1 cellular context compared by ENCODE assay signal in the genomic region with DNA sequence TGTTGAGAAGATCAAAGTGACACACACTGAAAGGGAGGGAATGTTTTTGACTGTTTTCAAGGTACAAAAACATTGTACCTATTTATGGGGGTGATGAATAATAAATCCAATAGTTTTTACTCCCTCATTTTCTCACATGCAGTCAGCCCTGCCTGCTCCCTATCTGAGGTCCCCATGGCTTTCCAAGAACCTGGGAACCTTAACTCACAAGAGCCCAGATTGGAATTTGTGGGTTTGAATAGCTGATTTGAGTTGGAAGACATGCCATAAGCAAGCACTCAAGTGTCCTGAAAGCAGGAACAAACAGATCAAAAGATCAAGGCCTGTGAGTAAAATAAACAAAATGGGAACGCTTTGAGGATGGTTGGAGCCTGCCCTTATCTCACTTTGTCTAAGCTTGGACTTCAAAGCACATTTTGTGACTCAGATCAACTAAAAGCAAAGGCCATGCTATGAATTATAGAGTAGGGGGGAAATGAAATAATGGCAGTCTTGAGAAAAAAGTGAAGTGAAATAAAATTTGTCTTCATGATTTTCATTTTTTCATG.
TF ChIP-seq lines count a peak whose summit lies in the region.

No MANE protein-coding gene starts in this region.

TF ChIP-seq in HepG2, 621 proteins besides CTCF, POLR2A, EP300 and RAD21 (continued from another document and continues in another):
- TF ChIP-seq, protein P1, sequence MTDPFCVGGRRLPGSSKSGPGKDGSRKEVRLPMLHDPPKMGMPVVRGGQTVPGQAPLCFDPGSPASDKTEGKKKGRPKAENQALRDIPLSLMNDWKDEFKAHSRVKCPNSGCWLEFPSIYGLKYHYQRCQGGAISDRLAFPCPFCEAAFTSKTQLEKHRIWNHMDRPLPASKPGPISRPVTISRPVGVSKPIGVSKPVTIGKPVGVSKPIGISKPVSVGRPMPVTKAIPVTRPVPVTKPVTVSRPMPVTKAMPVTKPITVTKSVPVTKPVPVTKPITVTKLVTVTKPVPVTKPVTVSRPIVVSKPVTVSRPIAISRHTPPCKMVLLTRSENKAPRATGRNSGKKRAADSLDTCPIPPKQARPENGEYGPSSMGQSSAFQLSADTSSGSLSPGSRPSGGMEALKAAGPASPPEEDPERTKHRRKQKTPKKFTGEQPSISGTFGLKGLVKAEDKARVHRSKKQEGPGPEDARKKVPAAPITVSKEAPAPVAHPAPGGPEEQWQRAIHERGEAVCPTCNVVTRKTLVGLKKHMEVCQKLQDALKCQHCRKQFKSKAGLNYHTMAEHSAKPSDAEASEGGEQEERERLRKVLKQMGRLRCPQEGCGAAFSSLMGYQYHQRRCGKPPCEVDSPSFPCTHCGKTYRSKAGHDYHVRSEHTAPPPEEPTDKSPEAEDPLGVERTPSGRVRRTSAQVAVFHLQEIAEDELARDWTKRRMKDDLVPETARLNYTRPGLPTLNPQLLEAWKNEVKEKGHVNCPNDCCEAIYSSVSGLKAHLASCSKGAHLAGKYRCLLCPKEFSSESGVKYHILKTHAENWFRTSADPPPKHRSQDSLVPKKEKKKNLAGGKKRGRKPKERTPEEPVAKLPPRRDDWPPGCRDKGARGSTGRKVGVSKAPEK (CRISPR knock-in tag; IDR thresholded peaks at IDR 0.05; ENCODE audit: borderline replicate concordance): no peak
- TF ChIP-seq PBX3 (CRISPR knock-in tag; IDR thresholded peaks at IDR 0.05; ENCODE audit: borderline replicate concordance) (no peak), BCL3 (CRISPR knock-in tag; IDR thresholded peaks at IDR 0.05) (no peak), EZH2 (conservative IDR thresholded peaks at IDR 0.05; ENCODE audit: low read depth, low read length) (no peak), GFI1 (CRISPR knock-in tag; IDR thresholded peaks at IDR 0.05; ENCODE audit: borderline replicate concordance) (peak; percentile 92), BHLHE40 (IDR thresholded peaks at IDR 0.05; ENCODE audit: low read length) (0 out of 2 replicates have a peak, but pooled peaks have one; percentile 29), ZBTB42 (CRISPR knock-in tag; IDR thresholded peaks at IDR 0.05) (no peak), TP53 (CRISPR knock-in tag; conservative IDR thresholded peaks at IDR 0.05) (no peak), PHF8 (CRISPR knock-in tag; IDR thresholded peaks at IDR 0.05) (peak; percentile 26; the same call in 1 of the 2 replicates), ZNF484 (CRISPR knock-in tag; IDR thresholded peaks at IDR 0.05; ENCODE audit: borderline replicate concordance, low read depth) (no peak), ZBTB1 (CRISPR knock-in tag; IDR thresholded peaks at IDR 0.05; ENCODE audit: borderline replicate concordance) (no peak), TMF1 (CRISPR knock-in tag; IDR thresholded peaks at IDR 0.05; ENCODE audit: low read depth) (no peak), U2AF1 (optimal IDR thresholded peaks at IDR 0.05; ENCODE audit: low read depth, low read length) (no peak), MYNN (CRISPR knock-in tag; IDR thresholded peaks at IDR 0.05; ENCODE audit: low read depth) (no peak), PREB (CRISPR knock-in tag; IDR thresholded peaks at IDR 0.05) (no peak), BRCA1 (CRISPR knock-in tag; IDR thresholded peaks at IDR 0.05) (no peak), ZSCAN12 (CRISPR knock-in tag; IDR thresholded peaks at IDR 0.05) (no peak), ZNF547 (CRISPR knock-in tag; IDR thresholded peaks at IDR 0.05) (no peak), HES4 (CRISPR knock-in tag; IDR thresholded peaks at IDR 0.05; ENCODE audit: borderline replicate concordance) (no peak), ZNF382 (CRISPR knock-in tag; IDR thresholded peaks at IDR 0.05; ENCODE audit: borderline replicate concordance) (no peak), ZNF180 (CRISPR knock-in tag; IDR thresholded peaks at IDR 0.05; ENCODE audit: borderline replicate concordance, low read depth) (no peak), POLR2G (IDR thresholded peaks at IDR 0.05; ENCODE audit: low read depth, low read length) (no peak), MLLT10 (CRISPR knock-in tag; IDR thresholded peaks at IDR 0.05) (no peak), NCOA5 (CRISPR knock-in tag; IDR thresholded peaks at IDR 0.05) (no peak), ZFP1 (CRISPR knock-in tag; IDR thresholded peaks at IDR 0.05) (no peak; the same call in 1 of the 2 replicates), ZNF274 (CRISPR knock-in tag; IDR thresholded peaks at IDR 0.05) (no peak), FOXP1 (IDR thresholded peaks at IDR 0.05) (no peak), FOXP1 (CRISPR knock-in tag; IDR thresholded peaks at IDR 0.05) (peak; percentile 61), ZIK1 (CRISPR knock-in tag; IDR thresholded peaks at IDR 0.05; ENCODE audit: borderline replicate concordance, low read depth) (no peak), ZMYM2 (CRISPR knock-in tag; IDR thresholded peaks at IDR 0.05) (no peak; the same call in 1 of the 2 replicates), DR1 (CRISPR knock-in tag; IDR thresholded peaks at IDR 0.05) (no peak), ZNF350 (CRISPR knock-in tag; IDR thresholded peaks at IDR 0.05; ENCODE audit: borderline replicate concordance, low read depth) (no peak), ZNF331 (CRISPR knock-in tag; IDR thresholded peaks at IDR 0.05) (peak; percentile 74; the same call in 1 of the 2 replicates), TIGD3 (CRISPR knock-in tag; IDR thresholded peaks at IDR 0.05; ENCODE audit: borderline replicate concordance) (no peak), RFX5 (IDR thresholded peaks at IDR 0.05; ENCODE audit: low read depth, low read length) (no peak), ZNF367 (CRISPR knock-in tag; IDR thresholded peaks at IDR 0.05; ENCODE audit: borderline replicate concordance) (no peak), ZC3H4 (CRISPR knock-in tag; IDR thresholded peaks at IDR 0.05; ENCODE audit: borderline replicate concordance) (no peak), MYC (CRISPR knock-in tag; IDR thresholded peaks at IDR 0.05; ENCODE audit: borderline replicate concordance) (no peak), SMC3 (IDR thresholded peaks at IDR 0.05; ENCODE audit: low read length) (no peak), NR2C2 (CRISPR knock-in tag; IDR thresholded peaks at IDR 0.05; ENCODE audit: borderline replicate concordance) (no peak; the same call in 1 of the 2 replicates), SMARCC2 (IDR thresholded peaks at IDR 0.05) (0 out of 2 replicates have a peak, but pooled peaks have one; percentile 88), POGK (CRISPR knock-in tag; conservative IDR thresholded peaks at IDR 0.05) (0 out of 2 replicates have a peak, but pooled peaks have one; percentile 33), GTF3A (CRISPR knock-in tag; conservative IDR thresholded peaks at IDR 0.05) (no peak), SIN3B (IDR thresholded peaks at IDR 0.05; ENCODE audit: low read length) (no peak)
- TF ChIP-seq, protein P2, sequence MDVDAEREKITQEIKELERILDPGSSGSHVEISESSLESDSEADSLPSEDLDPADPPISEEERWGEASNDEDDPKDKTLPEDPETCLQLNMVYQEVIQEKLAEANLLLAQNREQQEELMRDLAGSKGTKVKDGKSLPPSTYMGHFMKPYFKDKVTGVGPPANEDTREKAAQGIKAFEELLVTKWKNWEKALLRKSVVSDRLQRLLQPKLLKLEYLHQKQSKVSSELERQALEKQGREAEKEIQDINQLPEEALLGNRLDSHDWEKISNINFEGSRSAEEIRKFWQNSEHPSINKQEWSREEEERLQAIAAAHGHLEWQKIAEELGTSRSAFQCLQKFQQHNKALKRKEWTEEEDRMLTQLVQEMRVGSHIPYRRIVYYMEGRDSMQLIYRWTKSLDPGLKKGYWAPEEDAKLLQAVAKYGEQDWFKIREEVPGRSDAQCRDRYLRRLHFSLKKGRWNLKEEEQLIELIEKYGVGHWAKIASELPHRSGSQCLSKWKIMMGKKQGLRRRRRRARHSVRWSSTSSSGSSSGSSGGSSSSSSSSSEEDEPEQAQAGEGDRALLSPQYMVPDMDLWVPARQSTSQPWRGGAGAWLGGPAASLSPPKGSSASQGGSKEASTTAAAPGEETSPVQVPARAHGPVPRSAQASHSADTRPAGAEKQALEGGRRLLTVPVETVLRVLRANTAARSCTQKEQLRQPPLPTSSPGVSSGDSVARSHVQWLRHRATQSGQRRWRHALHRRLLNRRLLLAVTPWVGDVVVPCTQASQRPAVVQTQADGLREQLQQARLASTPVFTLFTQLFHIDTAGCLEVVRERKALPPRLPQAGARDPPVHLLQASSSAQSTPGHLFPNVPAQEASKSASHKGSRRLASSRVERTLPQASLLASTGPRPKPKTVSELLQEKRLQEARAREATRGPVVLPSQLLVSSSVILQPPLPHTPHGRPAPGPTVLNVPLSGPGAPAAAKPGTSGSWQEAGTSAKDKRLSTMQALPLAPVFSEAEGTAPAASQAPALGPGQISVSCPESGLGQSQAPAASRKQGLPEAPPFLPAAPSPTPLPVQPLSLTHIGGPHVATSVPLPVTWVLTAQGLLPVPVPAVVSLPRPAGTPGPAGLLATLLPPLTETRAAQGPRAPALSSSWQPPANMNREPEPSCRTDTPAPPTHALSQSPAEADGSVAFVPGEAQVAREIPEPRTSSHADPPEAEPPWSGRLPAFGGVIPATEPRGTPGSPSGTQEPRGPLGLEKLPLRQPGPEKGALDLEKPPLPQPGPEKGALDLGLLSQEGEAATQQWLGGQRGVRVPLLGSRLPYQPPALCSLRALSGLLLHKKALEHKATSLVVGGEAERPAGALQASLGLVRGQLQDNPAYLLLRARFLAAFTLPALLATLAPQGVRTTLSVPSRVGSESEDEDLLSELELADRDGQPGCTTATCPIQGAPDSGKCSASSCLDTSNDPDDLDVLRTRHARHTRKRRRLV (CRISPR knock-in tag; IDR thresholded peaks at IDR 0.05): no peak
- TF ChIP-seq, protein P3, sequence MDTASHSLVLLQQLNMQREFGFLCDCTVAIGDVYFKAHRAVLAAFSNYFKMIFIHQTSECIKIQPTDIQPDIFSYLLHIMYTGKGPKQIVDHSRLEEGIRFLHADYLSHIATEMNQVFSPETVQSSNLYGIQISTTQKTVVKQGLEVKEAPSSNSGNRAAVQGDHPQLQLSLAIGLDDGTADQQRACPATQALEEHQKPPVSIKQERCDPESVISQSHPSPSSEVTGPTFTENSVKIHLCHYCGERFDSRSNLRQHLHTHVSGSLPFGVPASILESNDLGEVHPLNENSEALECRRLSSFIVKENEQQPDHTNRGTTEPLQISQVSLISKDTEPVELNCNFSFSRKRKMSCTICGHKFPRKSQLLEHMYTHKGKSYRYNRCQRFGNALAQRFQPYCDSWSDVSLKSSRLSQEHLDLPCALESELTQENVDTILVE (CRISPR knock-in tag; IDR thresholded peaks at IDR 0.05): no peak
- TF ChIP-seq, protein P4, sequence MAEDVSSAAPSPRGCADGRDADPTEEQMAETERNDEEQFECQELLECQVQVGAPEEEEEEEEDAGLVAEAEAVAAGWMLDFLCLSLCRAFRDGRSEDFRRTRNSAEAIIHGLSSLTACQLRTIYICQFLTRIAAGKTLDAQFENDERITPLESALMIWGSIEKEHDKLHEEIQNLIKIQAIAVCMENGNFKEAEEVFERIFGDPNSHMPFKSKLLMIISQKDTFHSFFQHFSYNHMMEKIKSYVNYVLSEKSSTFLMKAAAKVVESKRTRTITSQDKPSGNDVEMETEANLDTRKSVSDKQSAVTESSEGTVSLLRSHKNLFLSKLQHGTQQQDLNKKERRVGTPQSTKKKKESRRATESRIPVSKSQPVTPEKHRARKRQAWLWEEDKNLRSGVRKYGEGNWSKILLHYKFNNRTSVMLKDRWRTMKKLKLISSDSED (CRISPR knock-in tag; IDR thresholded peaks at IDR 0.05): no peak
